Comparison of ENCODE assay signal across 22 cellular contexts in genomic region chr1:178502330-178502714, GRCh38. TPM values are rescaled to one million over a fixed set of nuclear protein-coding genes. Genes with fewer than 3 reads are reported as not detected.
"Had no signal": no experiment of that assay in that cellular context is flagged by ENCODE, and none has a peak within 500 bp of the region (broad histone marks: within the 10 kb centered on the region; RNA-seq: fewer than 3 reads in every experiment).

No MANE protein-coding gene starts in this region.

- H3K36me3 Mint-ChIP-seq: mesothelial cell of epicardium; naive B cell; stimulated activated effector memory CD8-positive, alpha-beta T cell treated with anti-CD3 and anti-CD28 coated beads, Interleukin-12 subunit alpha, Interleukin-12 subunit beta, amount 100 ng/mL, for 72 hours; type B pancreatic cell had no signal

- H3K36me3 ChIP-seq: left ventricle myocardium inferior, pancreas, prostate gland, sigmoid colon, spleen, suprapubic skin, tibial nerve, uterus had no signal

- H3K27ac Mint-ChIP-seq: mesothelial cell of epicardium; naive B cell; nephron; stimulated activated effector memory CD8-positive, alpha-beta T cell treated with anti-CD3 and anti-CD28 coated beads, Interleukin-12 subunit alpha, Interleukin-12 subunit beta, amount 100 ng/mL, for 72 hours; stimulated activated naive CD8-positive, alpha-beta T cell treated with anti-CD3 and anti-CD28 coated beads, Interleukin-15, Interleukin-2, amounts not matched to agents 100 ng/mL and 50 ng/mL, for 24 hours; type B pancreatic cell had no signal

- H3K4me3 Mint-ChIP-seq: mesothelial cell of epicardium; nephron; neural crest cell; stimulated activated effector memory CD8-positive, alpha-beta T cell treated with anti-CD3 and anti-CD28 coated beads, Interleukin-12 subunit alpha, Interleukin-12 subunit beta, amount 100 ng/mL, for 72 hours; stimulated activated naive CD8-positive, alpha-beta T cell treated with anti-CD3 and anti-CD28 coated beads, Interleukin-15, Interleukin-2, amounts not matched to agents 100 ng/mL and 50 ng/mL, for 24 hours; type B pancreatic cell had no signal

- H3K4me1 Mint-ChIP-seq: mesothelial cell of epicardium, nephron had no signal

- H3K9me3 Mint-ChIP-seq: mesothelial cell of epicardium; naive B cell; nephron; neural crest cell; stimulated activated effector memory CD8-positive, alpha-beta T cell treated with anti-CD3 and anti-CD28 coated beads, Interleukin-12 subunit alpha, Interleukin-12 subunit beta, amount 100 ng/mL, for 72 hours; stimulated activated naive CD8-positive, alpha-beta T cell treated with anti-CD3 and anti-CD28 coated beads, Interleukin-15, Interleukin-2, amounts not matched to agents 100 ng/mL and 50 ng/mL, for 24 hours; type B pancreatic cell had no signal

- H3K9me3 ChIP-seq: left ventricle myocardium inferior, pancreas, prostate gland, sigmoid colon, spleen, suprapubic skin, tibial nerve, uterus had no signal

- H3K27me3 Mint-ChIP-seq: type B pancreatic cell had no signal

- H3K27me3 ChIP-seq: hepatocyte, pancreas, sigmoid colon, spleen, suprapubic skin, tibial nerve, uterus had no signal

- H3K4me3 ChIP-seq: hepatocyte, left ventricle myocardium inferior, lung, pancreas, prostate gland, sigmoid colon, spleen, suprapubic skin, tibial nerve, uterus had no signal

- H3K4me1 ChIP-seq: pancreas, prostate gland, sigmoid colon, suprapubic skin, tibial nerve, uterus had no signal

- H3K27ac ChIP-seq: hepatocyte, left ventricle myocardium inferior, pancreas, prostate gland, sigmoid colon, spleen, suprapubic skin, tibial nerve, uterus had no signal

RNA-seq across cellular contexts. Expression of gene CLEC20A, which starts 5.6 kb away (rescaled TPM):
- total RNA-seq: hepatocyte, kidney epithelial cell, left ventricle myocardium inferior, lower leg skin, lung, mesothelial cell of epicardium, neural crest cell, pancreas, prostate gland, sigmoid colon, subcutaneous adipose tissue, suprapubic skin, ureter, uterus had no signal
- polyA plus RNA-seq: hepatocyte, pancreas had no signal

RNA-seq across cellular contexts. Expression of gene TEX35, which starts 10.6 kb away (rescaled TPM):
- total RNA-seq: hepatocyte, kidney epithelial cell, left ventricle myocardium inferior, lung, mesothelial cell of epicardium, neural crest cell, osteoblast, pancreas, sigmoid colon, spleen, subcutaneous adipose tissue, ureter, uterus had no signal
- polyA plus RNA-seq: hepatocyte, lung, pancreas, sigmoid colon had no signal
